In the genomic region with DNA sequence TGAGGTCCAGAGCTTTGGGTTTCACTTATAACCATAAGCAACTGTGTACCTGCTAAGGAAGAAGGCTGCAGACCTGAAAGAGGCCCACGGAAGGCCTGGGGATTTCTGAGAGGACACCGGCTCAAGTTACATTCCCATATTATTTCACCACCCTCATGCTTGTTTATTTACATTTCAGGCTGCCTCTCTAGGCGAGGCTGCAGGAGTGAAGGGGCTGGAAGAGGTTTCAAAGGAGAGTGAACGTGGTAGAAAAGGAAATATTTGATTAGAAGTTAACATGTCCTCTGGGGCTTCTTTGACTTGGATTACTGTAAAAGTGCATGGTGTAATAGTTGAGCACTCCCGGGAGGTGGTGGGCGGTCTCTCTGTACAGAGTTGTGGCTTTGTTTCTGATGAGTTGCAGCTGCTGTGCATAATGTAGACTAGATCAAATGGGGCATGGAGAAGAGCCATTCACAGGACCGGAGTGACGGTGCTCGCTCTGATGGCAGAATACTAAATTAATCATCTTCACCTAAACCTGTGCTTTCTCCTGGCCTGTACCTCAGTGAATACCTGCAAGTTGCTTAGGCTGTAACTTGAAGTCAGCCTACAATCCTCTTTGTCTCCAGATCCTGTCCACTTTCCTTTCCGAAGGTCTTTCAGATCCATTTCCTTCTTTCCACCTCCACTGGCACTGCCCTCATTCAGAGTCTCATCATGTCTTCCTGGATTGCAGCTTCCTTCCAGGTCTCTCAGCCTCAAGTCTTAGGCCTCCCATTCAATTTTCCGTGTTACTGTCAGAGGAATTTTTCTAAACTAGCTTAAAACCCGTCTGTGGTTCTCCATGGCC, we compare ENCODE assay signal across 9 cellular contexts. TPM values are rescaled to one million over a fixed set of nuclear protein-coding genes. Genes with fewer than 3 reads are reported as not detected.
A peak's percentile ranks its signal among the peaks of the same experiment; 100 is the strongest.
DNase-seq lines count a peak whose midpoint lies in the region; ATAC-seq and TF ChIP-seq lines count a peak whose summit lies in the region.
"Had no signal": no experiment of that assay in that cellular context is flagged by ENCODE, and none has a peak within 500 bp of the region (broad histone marks: within the 10 kb centered on the region; RNA-seq: fewer than 3 reads in every experiment).

No MANE protein-coding gene starts in this region.

- TF ChIP-seq CTCF in Caco-2 (IDR thresholded peaks at IDR 0.05; ENCODE audit: insufficient read depth in 1 of 2, low read depth in 1 of 2, low read length in 1 of 2, severe bottlenecking in 1 of 2, unreplicated experiment in 1 of 2) = no peak

- peak overlapping the region; percentile 13 for H3K4me3 Mint-ChIP-seq in Caco-2 (ENCODE audit: unreplicated experiment)
- H3K4me3 Mint-ChIP-seq in T-helper 17 cell = peak overlapping the region; percentile 78

- no TSS peak for BruUV-seq in Caco-2 (replicated peaks; lab: Mats Ljungman, UMichigan)

- TF ChIP-seq EP300 in Ishikawa (IDR thresholded peaks at IDR 0.05; ENCODE audit: borderline replicate concordance) = no peak

- H3K9me3 Mint-ChIP-seq in Caco-2 (ENCODE audit: unreplicated experiment) = no peaks in the 10 kb centered on the region

- intact Hi-C loops in Caco-2 (cut with micrococcal nuclease; ENCODE audit: unreplicated experiment) = no loop called here

- DNase-seq in Caco-2 (peak; percentile 49 to 54), T-helper 17 cell (no peak), fibroblast of the conjunctiva (ENCODE audit: low read depth) (peak; percentile 67), cerebellar nuclear complex (lab: John Stamatoyannopoulos, UW) (no peak), NCI-H226 (no peak)
- DNase-seq in stimulated activated CD4-positive, alpha-beta T cell treated with anti-CD3 and anti-CD28 coated beads, Interleukin-1b, Interleukin-23, amount 100 ng/mL, for 48 hours = peak; percentile 73

- H3K27me3 ChIP-seq in Caco-2 (replicated peaks; ENCODE audit: control insufficient read depth, insufficient read depth, low read length) = no peaks in the 10 kb centered on the region

- H3K27ac Mint-ChIP-seq in Caco-2 (ENCODE audit: unreplicated experiment) (peak overlapping the region; percentile 14), T-helper 17 cell (peak overlapping the region; percentile 98)

- ATAC-seq in T-helper 17 cell = no peak
- ATAC-seq in GM21515 (IDR thresholded peaks at IDR 0.05; ENCODE audit: unreplicated experiment) = no peak

- H3K4me1 Mint-ChIP-seq in Caco-2 (ENCODE audit: low read depth, unreplicated experiment) = peaks cover 35% of the 10 kb centered on the region
- peaks cover 43% of the 10 kb centered on the region for H3K4me1 Mint-ChIP-seq in T-helper 17 cell

- H3K27me3 Mint-ChIP-seq in Caco-2 (ENCODE audit: insufficient read depth, unreplicated experiment) = no peaks in the 10 kb centered on the region
- peaks cover 12% of the 10 kb centered on the region for H3K27me3 Mint-ChIP-seq in T-helper 17 cell

- no peaks in the 10 kb centered on the region for H3K36me3 ChIP-seq in Caco-2 (ENCODE audit: control insufficient read depth, insufficient read depth, low read length)

- CTCF ChIA-PET in Caco-2 (lab: Charles Lee) = interaction anchor here (0.5 to 1.4 kb wide), 4 partner anchors 36 to 140 kb away, joined by 3 read pairs; partner anchors contain the start of gene GOSR1

- peaks cover 37% of the 10 kb centered on the region for H3K4me1 ChIP-seq in Caco-2

- H3K36me3 Mint-ChIP-seq in Caco-2 (ENCODE audit: insufficient read depth, unreplicated experiment) (peaks cover 16% of the 10 kb centered on the region), T-helper 17 cell (ENCODE audit: low read depth) (peaks cover 5% of the 10 kb centered on the region)

- no peak overlapping the region for H3K4me3 ChIP-seq in Caco-2 (ENCODE audit: low read depth, low read length)

- POLR2A ChIA-PET in Caco-2 (lab: Charles Lee) = interaction anchor here (0.5 kb wide), 1 partner anchor 18 kb away, joined by 3 read pairs; no protein-coding TSS in a partner anchor

- H3K9me3 ChIP-seq in Caco-2 (no peaks in the 10 kb centered on the region), T-helper 17 cell (ENCODE audit: control insufficient read depth, low read length, poor library complexity, severe bottlenecking) (no peaks in the 10 kb centered on the region)

- no peak for TF ChIP-seq RAD21 in Ishikawa (IDR thresholded peaks at IDR 0.05; ENCODE audit: low read depth)

TF ChIP-seq in Ishikawa, 13 proteins besides CTCF, POLR2A, EP300 and RAD21:
- TF ChIP-seq CEBPB (IDR thresholded peaks at IDR 0.05) (peak; percentile 9; the same call in 1 of the 2 replicates), TAF1 (IDR thresholded peaks at IDR 0.05; ENCODE audit: low read depth) (no peak), TCF12 (IDR thresholded peaks at IDR 0.05; ENCODE audit: low read depth) (no peak), NFIC (IDR thresholded peaks at IDR 0.05) (no peak), TEAD4 (IDR thresholded peaks at IDR 0.05) (no peak)
TF ChIP-seq in Ishikawa: peak in this region for 1.

RNA-seq across cellular contexts. Expression of gene CPD, which starts 1.9 kb away (rescaled TPM):
- total RNA-seq in Caco-2 (2022) = 127 and 149 TPM in 2 replicates
- total RNA-seq in T-helper 17 cell = 10 to 100 TPM; 34.3 to 43.1 TPM

RNA-seq across cellular contexts. Expression of gene TMIGD1, which starts 43.0 kb away (rescaled TPM):
- total RNA-seq in Caco-2 (2022) (not detected in 2 replicates), T-helper 17 cell (not detected)
- total RNA-seq: liver had no signal

Comparison
In these comparisons a context has a peak if more than half of its experiments do, and no peak if none do; other contexts are left out.
1. DNase-seq: peak in Caco-2 (2 of 2), fibroblast of the conjunctiva (single experiment) and stimulated activated CD4-positive, alpha-beta T cell treated with anti-CD3 and anti-CD28 coated beads, Interleukin-1b, Interleukin-23, amount 100 ng/mL, for 48 hours (single experiment); none in T-helper 17 cell (0 of 3), cerebellar nuclear complex (0 of 2) and NCI-H226 (single experiment).